ENCODE assay signal across 8 cellular contexts in genomic region chr13:63336549-63336948, GRCh38.
"Had no signal": no experiment of that assay in that cellular context is flagged by ENCODE, and none has a peak within 500 bp of the region (broad histone marks: within the 10 kb centered on the region; RNA-seq: fewer than 3 reads in every experiment).

No MANE protein-coding gene starts in this region.

- H3K4me1 Mint-ChIP-seq: IgD-negative memory B cell had no signal

- H3K4me3 ChIP-seq: GM23248, HAP-1, K562 had no signal

- H3K4me1 ChIP-seq: HAP-1 had no signal

- H3K4me3 Mint-ChIP-seq: HFFc6, IgD-negative memory B cell had no signal

- H3K36me3 Mint-ChIP-seq: IgD-negative memory B cell had no signal

- H3K27me3 Mint-ChIP-seq: IgD-negative memory B cell had no signal

- H3K27ac ChIP-seq: GM23248, HL-60 had no signal

- H3K9me3 ChIP-seq: HAP-1 had no signal

- H3K36me3 ChIP-seq: HAP-1 had no signal

- H3K27ac Mint-ChIP-seq: HFFc6, IgD-negative memory B cell had no signal

- DNase-seq: GM23248, GOT3, H7, HFFc6 had no signal
